In the genomic region with DNA sequence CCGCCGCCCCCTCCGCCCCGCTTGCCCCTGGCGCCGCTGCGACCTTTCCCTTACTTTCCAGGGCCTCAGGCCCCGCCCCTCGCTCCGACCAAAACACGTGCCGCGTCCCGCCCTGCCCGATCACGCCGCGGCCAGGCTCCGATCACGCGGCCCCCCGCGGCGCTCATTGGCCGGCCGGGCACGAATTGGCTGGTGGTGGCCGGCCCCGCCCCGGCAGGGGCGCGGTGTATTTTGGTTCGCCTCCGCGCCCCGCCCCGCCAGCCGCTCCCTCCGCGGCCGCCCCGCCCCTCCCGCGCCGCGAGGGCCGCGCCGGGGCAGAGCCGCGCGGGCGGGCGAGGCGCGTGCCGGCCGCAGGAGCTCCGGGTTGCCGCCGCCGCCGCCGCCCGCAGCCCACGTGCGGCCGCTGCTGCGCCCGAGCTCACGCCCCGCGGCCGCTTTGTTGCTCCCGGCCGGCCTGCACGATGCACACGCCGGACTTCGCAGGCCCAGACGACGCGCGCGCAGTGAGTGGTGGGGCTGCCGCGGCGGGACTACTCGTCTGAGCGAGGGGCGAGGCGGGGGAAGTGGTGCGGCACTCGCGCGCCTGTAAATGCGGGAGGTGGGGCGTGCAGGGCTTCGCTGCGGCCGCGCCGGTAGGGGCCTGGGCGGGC, we compare ENCODE assay signal across 8 cellular contexts. TPM values are rescaled to one million over a fixed set of nuclear protein-coding genes. Genes with fewer than 3 reads are reported as not detected.
A peak's percentile ranks its signal among the peaks of the same experiment; 100 is the strongest.
DNase-seq lines count a peak whose midpoint lies in the region; ATAC-seq, FAIRE-seq and TF ChIP-seq lines count a peak whose summit lies in the region.

A gene (plus strand): TSS at position 295 of the 650 bp plus-strand sequence. CDS start 167 bp downstream, at position 462.

- H3K27ac ChIP-seq in A549 (peak within 1 kb of the TSS; percentile 87 to 90), coronary artery (peak within 1 kb of the TSS; percentile 95 to 100)

- peaks cover 12% of the 10 kb centered on the region for H3K9me3 ChIP-seq in A549

- POLR2A ChIA-PET in A549 (lab: Yijun Ruan, JAX), result interaction anchor here (0.8 to 1.4 kb wide), 3 partner anchors 61 to 244 kb away, joined by 3 to 5 read pairs (median 3); a partner anchor contains a TSS

- peaks cover 22% of the 10 kb centered on the region for H3K36me3 Mint-ChIP-seq in activated CD4-positive, alpha-beta T cell treated with anti-CD3 and anti-CD28 coated beads, Interleukin-2, amount 10 ng/mL, durations not matched to agents 24 days and 14 days (ENCODE audit: low read depth)

- peak within 1 kb of the TSS; percentile 82 for H3K4me3 Mint-ChIP-seq in activated CD4-positive, alpha-beta T cell treated with anti-CD3 and anti-CD28 coated beads, Interleukin-2, amount 10 ng/mL, durations not matched to agents 24 days and 14 days

- TF ChIP-seq RAD21 in A549 (conservative IDR thresholded peaks at IDR 0.05 in 1 of 2, IDR thresholded peaks at IDR 0.05 in 1 of 2), result no peak

- TF ChIP-seq POLR2A in A549 (IDR thresholded peaks at IDR 0.05; ENCODE audit: low read length), result no peak

- H3K27ac Mint-ChIP-seq in activated CD4-positive, alpha-beta T cell treated with anti-CD3 and anti-CD28 coated beads, Interleukin-2, amount 10 ng/mL, durations not matched to agents 24 days and 14 days, result peak within 1 kb of the TSS; percentile 91

- DNase-seq in A549 (ENCODE audit: low read depth in 1 of 2, low spot score in 1 of 2), result peak; percentile 86 to 89
- peak; percentile 97 for DNase-seq in NCI-H345 (lab: John Stamatoyannopoulos, UW)
- peak; percentile 95 for DNase-seq in activated CD4-positive, alpha-beta T cell treated with anti-CD3 and anti-CD28 coated beads, Interleukin-2, amount 10 ng/mL, durations not matched to agents 24 days and 14 days
- DNase-seq in coronary artery (ENCODE audit: low spot score), result peak; percentile 94
- peak; percentile 95 for DNase-seq in left lobe of liver (ENCODE audit: low spot score)
- peak; percentile 69 to 78 for DNase-seq in stimulated activated CD4-positive, alpha-beta T cell treated with anti-CD3 and anti-CD28 coated beads, Interleukin-1b, Interleukin-23, amount 100 ng/mL, for 4 hours (ENCODE audit: low read depth in 2 of 2)

- TF ChIP-seq EP300 in A549 (IDR thresholded peaks at IDR 0.05), result no peak

- no peaks in the 10 kb centered on the region; the same call in 2 of the 3 replicates for H3K4me1 ChIP-seq in A549

- intact Hi-C loops in activated CD4-positive, alpha-beta T cell treated with anti-CD3 and anti-CD28 coated beads, Interleukin-2, amount 10 ng/mL, durations not matched to agents 24 days and 14 days (cut with micrococcal nuclease), result loop anchor here (1.0 kb wide), 1 partner anchor 200 kb away; a partner anchor contains a TSS

- peaks cover 29% of the 10 kb centered on the region for H3K27me3 Mint-ChIP-seq in activated CD4-positive, alpha-beta T cell treated with anti-CD3 and anti-CD28 coated beads, Interleukin-2, amount 10 ng/mL, durations not matched to agents 24 days and 14 days

- peak within 1 kb of the TSS; percentile 100 for H3K4me2 ChIP-seq in A549

- peak; percentile 62 to 79 for ATAC-seq in A549
- peak; percentile 47 for ATAC-seq in GM18873 (IDR thresholded peaks at IDR 0.05; ENCODE audit: low FRiP score, unreplicated experiment)
- ATAC-seq in HG03139 (IDR thresholded peaks at IDR 0.05; ENCODE audit: unreplicated experiment), result peak; percentile 78
- peak; percentile 53 for ATAC-seq in left lobe of liver

- peaks cover 15% of the 10 kb centered on the region for H3K4me1 Mint-ChIP-seq in activated CD4-positive, alpha-beta T cell treated with anti-CD3 and anti-CD28 coated beads, Interleukin-2, amount 10 ng/mL, durations not matched to agents 24 days and 14 days

- H3K9me3 Mint-ChIP-seq in activated CD4-positive, alpha-beta T cell treated with anti-CD3 and anti-CD28 coated beads, Interleukin-2, amount 10 ng/mL, durations not matched to agents 24 days and 14 days, result no peaks in the 10 kb centered on the region

- peak within 1 kb of the TSS; percentile 89 for H3K4me3 ChIP-seq in A549
- H3K4me3 ChIP-seq in coronary artery, result peak within 1 kb of the TSS; percentile 93

- CTCF ChIA-PET in A549 (lab: Yijun Ruan, JAX), result interaction anchor here (0.8 to 12.5 kb wide), 5 partner anchors 59 to 390 kb away, joined by 3 to 232 read pairs (median 4); no protein-coding TSS in a partner anchor

- TF ChIP-seq CTCF in A549 (IDR thresholded peaks at IDR 0.05) (no peak), coronary artery (IDR thresholded peaks at IDR 0.05) (no peak)

- FAIRE-seq in A549 (lab: Jason Lieb, UNC), result no peak

- 1% methylated on average over 19 of the region's 104 CpGs for WGBS in A549 (ENCODE audit: missing lambda C conversion rate)

TF ChIP-seq in A549, 52 proteins besides CTCF, POLR2A, EP300 and RAD21 (continues in another document):
- TF ChIP-seq FOSL2 (IDR thresholded peaks at IDR 0.05) (no peak), FOSL2 (CRISPR knock-in tag; IDR thresholded peaks at IDR 0.05) (no peak), GATA3 (IDR thresholded peaks at IDR 0.05; ENCODE audit: borderline replicate concordance) (peak; percentile 30), ESRRA (IDR thresholded peaks at IDR 0.05; ENCODE audit: borderline replicate concordance, low read length) (no peak), PHF8 (IDR thresholded peaks at IDR 0.05; ENCODE audit: borderline replicate concordance, low read depth) (peak; percentile 85), RARB (CRISPR knock-in tag; IDR thresholded peaks at IDR 0.05) (no peak), CHD4 (IDR thresholded peaks at IDR 0.05; ENCODE audit: borderline replicate concordance) (no peak), JUN (IDR thresholded peaks at IDR 0.05) (0 out of 5 replicates have a peak, but pooled peaks of 1 of the 2 experiments have one; percentile 14), TFCP2L1 (CRISPR knock-in tag; IDR thresholded peaks at IDR 0.05) (0 out of 2 replicates have a peak, but pooled peaks have one; percentile 18), MYC (IDR thresholded peaks at IDR 0.05; ENCODE audit: borderline replicate concordance, low read length) (0 out of 2 replicates have a peak, but pooled peaks have one; percentile 51), BHLHE40 (IDR thresholded peaks at IDR 0.05; ENCODE audit: low read depth, low read length) (peak; percentile 90), HOXB5 (CRISPR knock-in tag; IDR thresholded peaks at IDR 0.05) (peak; percentile 86; the same call in 1 of the 2 replicates), KDM5A (IDR thresholded peaks at IDR 0.05) (no peak), TP53 (CRISPR knock-in tag; IDR thresholded peaks at IDR 0.05) (peak; percentile 53; the same call in 1 of the 2 replicates), CHD2 (IDR thresholded peaks at IDR 0.05; ENCODE audit: low read length, partially characterized antibody) (no peak), NR3C1 (IDR thresholded peaks at IDR 0.05) (no peak)
- TF ChIP-seq, protein P1, sequence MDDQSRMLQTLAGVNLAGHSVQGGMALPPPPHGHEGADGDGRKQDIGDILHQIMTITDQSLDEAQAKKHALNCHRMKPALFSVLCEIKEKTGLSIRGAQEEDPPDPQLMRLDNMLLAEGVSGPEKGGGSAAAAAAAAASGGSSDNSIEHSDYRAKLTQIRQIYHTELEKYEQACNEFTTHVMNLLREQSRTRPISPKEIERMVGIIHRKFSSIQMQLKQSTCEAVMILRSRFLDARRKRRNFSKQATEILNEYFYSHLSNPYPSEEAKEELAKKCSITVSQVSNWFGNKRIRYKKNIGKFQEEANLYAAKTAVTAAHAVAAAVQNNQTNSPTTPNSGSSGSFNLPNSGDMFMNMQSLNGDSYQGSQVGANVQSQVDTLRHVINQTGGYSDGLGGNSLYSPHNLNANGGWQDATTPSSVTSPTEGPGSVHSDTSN (IDR thresholded peaks at IDR 0.05), result no peak
- TF ChIP-seq, protein P2, sequence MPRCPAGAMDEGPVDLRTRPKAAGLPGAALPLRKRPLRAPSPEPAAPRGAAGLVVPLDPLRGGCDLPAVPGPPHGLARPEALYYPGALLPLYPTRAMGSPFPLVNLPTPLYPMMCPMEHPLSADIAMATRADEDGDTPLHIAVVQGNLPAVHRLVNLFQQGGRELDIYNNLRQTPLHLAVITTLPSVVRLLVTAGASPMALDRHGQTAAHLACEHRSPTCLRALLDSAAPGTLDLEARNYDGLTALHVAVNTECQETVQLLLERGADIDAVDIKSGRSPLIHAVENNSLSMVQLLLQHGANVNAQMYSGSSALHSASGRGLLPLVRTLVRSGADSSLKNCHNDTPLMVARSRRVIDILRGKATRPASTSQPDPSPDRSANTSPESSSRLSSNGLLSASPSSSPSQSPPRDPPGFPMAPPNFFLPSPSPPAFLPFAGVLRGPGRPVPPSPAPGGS (IDR thresholded peaks at IDR 0.05), result peak; percentile 33; the same call in 1 of the 3 replicates
- TF ChIP-seq, protein P3, sequence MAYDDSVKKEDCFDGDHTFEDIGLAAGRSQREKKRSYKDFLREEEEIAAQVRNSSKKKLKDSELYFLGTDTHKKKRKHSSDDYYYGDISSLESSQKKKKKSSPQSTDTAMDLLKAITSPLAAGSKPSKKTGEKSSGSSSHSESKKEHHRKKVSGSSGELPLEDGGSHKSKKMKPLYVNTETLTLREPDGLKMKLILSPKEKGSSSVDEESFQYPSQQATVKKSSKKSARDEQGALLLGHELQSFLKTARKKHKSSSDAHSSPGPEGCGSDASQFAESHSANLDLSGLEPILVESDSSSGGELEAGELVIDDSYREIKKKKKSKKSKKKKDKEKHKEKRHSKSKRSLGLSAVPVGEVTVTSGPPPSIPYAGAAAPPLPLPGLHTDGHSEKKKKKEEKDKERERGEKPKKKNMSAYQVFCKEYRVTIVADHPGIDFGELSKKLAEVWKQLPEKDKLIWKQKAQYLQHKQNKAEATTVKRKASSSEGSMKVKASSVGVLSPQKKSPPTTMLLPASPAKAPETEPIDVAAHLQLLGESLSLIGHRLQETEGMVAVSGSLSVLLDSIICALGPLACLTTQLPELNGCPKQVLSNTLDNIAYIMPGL (CRISPR knock-in tag; IDR thresholded peaks at IDR 0.05; ENCODE audit: borderline replicate concordance), result no peak
- TF ChIP-seq, protein P4, sequence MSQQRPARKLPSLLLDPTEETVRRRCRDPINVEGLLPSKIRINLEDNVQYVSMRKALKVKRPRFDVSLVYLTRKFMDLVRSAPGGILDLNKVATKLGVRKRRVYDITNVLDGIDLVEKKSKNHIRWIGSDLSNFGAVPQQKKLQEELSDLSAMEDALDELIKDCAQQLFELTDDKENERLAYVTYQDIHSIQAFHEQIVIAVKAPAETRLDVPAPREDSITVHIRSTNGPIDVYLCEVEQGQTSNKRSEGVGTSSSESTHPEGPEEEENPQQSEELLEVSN (IDR thresholded peaks at IDR 0.05; ENCODE audit: borderline replicate concordance, low read depth), result peak; percentile 98

RNA-seq across cellular contexts. Expression of the gene that starts here (rescaled TPM):
- polyA plus RNA-seq in A549 (2011; rRNA removed), result 8.2 and 10.0 TPM in 2 replicates
- 6.4 and 7.0 TPM in 2 replicates for polyA plus RNA-seq in A549 (2012; cell fraction: cytosol; rRNA removed)
- 7.4 and 8.3 TPM in 2 replicates for polyA plus RNA-seq in A549 (2012; cell fraction: nucleus; rRNA removed)
- 2.4 to 3.0 TPM (median 2.8 TPM) in 3 replicates for polyA plus RNA-seq in A549 (2017; fragmentation: RNase III; extraction: RNeasy Plus Mini Kit Qiagen cat#74134 plus additional on column Dnase treatment)
- 13.2 and 22.4 TPM in 2 replicates for polyA minus RNA-seq in A549 (2011; rRNA and poly(A)+ RNA removed)
- 7.2 and 8.4 TPM in 2 replicates for total RNA-seq in activated CD4-positive, alpha-beta T cell treated with anti-CD3 and anti-CD28 coated beads, Interleukin-2, amount 10 ng/mL, durations not matched to agents 24 days and 14 days
- total RNA-seq in left lobe of liver, result 12.2 TPM

Comparison
In these comparisons a context has a peak if more than half of its experiments do, and no peak if none do; other contexts are left out.
1. Peak in every context shown above with its lines: DNase-seq, ATAC-seq, H3K4me3 ChIP-seq and H3K27ac ChIP-seq.